26 cellular contexts compared by ENCODE assay signal in genomic region chr2:173821451-173821850, GRCh38.
"Had no signal": no experiment of that assay in that cellular context is flagged by ENCODE, and none has a peak within 500 bp of the region (broad histone marks: within the 10 kb centered on the region; RNA-seq: fewer than 3 reads in every experiment).

No MANE protein-coding gene starts in this region.

- H3K27me3 ChIP-seq: esophagus squamous epithelium, gastrocnemius medialis had no signal

- FAIRE-seq: endometrium, islet of Langerhans, keratinocyte had no signal

- H3K36me3 ChIP-seq: esophagus squamous epithelium, gastrocnemius medialis, heart right ventricle, left lung, lower lobe of right lung had no signal

- H3K9me3 ChIP-seq: esophagus squamous epithelium, gastrocnemius medialis, heart right ventricle, left lung, lower lobe of right lung, mucosa of descending colon had no signal

- H3K4me1 ChIP-seq: gastrocnemius medialis, heart right ventricle, left lung, lower lobe of right lung had no signal

- H3K4me3 ChIP-seq: esophagus squamous epithelium, gastrocnemius medialis, heart right ventricle, left lung, lower lobe of right lung, mucosa of descending colon had no signal

- DNase-seq: cortex of kidney; effector CD8-positive, alpha-beta T cell; effector memory CD8-positive, alpha-beta T cell; endodermal cell; erythroblast; esophagus squamous epithelium; foreskin fibroblast; foreskin melanocyte; gastrocnemius medialis; glutamatergic neuron; head of caudate nucleus; heart right ventricle; hippocampal formation; left cardiac atrium; left lung; left ventricle myocardium superior; lower lobe of right lung; mesenchymal stem cell; mucosa of descending colon; naive B cell; naive thymus-derived CD8-positive, alpha-beta T cell had no signal

- H3K27ac ChIP-seq: epithelial cell of prostate, esophagus squamous epithelium, gastrocnemius medialis, heart right ventricle, left lung, lower lobe of right lung had no signal

- ATAC-seq: effector memory CD8-positive, alpha-beta T cell; esophagus mucosa; gastrocnemius medialis; heart right ventricle; left cardiac atrium; left lung; left ventricle myocardium superior; lower lobe of right lung; mucosa of descending colon; naive thymus-derived CD8-positive, alpha-beta T cell had no signal
